ENCODE assay signal across 9 cellular contexts in genomic region chr11:87421422-87421821, GRCh38.
DNase-seq lines count a peak whose midpoint lies in the region; ATAC-seq and TF ChIP-seq lines count a peak whose summit lies in the region.
"Had no signal": no experiment of that assay in that cellular context is flagged by ENCODE, and none has a peak within 500 bp of the region (broad histone marks: within the 10 kb centered on the region; RNA-seq: fewer than 3 reads in every experiment).

No MANE protein-coding gene starts in this region.

- H3K18ac ChIP-seq in neuronal stem cell (ENCODE audit: low read length) = no peak overlapping the region

- DNase-seq in Daoy (ENCODE audit: low read depth) (peak; percentile 58), NCI-H2171 treated with DMSO at 0.1 percent for 48 hours (lab: John Stamatoyannopoulos, UW) (peak; percentile 73), activated B cell treated with CpG ODN at 0.5 μM for 24 hours (no peak), foreskin fibroblast (peak; percentile 61 to 87), neuronal stem cell (ENCODE audit: low spot score) (peak; percentile 73)
- DNase-seq in activated effector memory CD4-positive, alpha-beta T cell treated with anti-CD3 and anti-CD28 coated beads, Interleukin-2, amount 50 U/mL, for 16 hours = no peak

- H2AFZ ChIP-seq in neuronal stem cell (ENCODE audit: low read length) = no peak overlapping the region

- no CpG with 5 or more reads among the region's 2 CpGs for WGBS in neuronal stem cell (ENCODE audit: extremely low coverage in 2 of 2, insufficient read length in 2 of 2, insufficient replicate concordance in 1 of 2), 2 donors

- H3K4me3 Mint-ChIP-seq in activated B cell treated with CpG ODN at 0.5 μM for 24 hours = no peak overlapping the region
- H3K4me3 Mint-ChIP-seq: central memory CD8-positive, alpha-beta T cell had no signal

- CTCF ChIA-PET in activated B cell treated with CpG ODN at 0.5 μM for 24 hours (lab: Charles Lee) = interaction anchor here (0.7 to 3.0 kb wide), 18 partner anchors 9 to 484 kb away, joined by 3 to 18 read pairs (median 4); no protein-coding TSS in a partner anchor

- no peaks in the 10 kb centered on the region for H3K27me3 ChIP-seq in neuronal stem cell (ENCODE audit: control insufficient read depth in 3 of 3, insufficient read depth in 3 of 3, low read depth in 1 of 3, low read length in 3 of 3)

- H3K27ac Mint-ChIP-seq in activated B cell treated with CpG ODN at 0.5 μM for 24 hours = no peak overlapping the region

- H3K9me3 Mint-ChIP-seq in activated B cell treated with CpG ODN at 0.5 μM for 24 hours = no peaks in the 10 kb centered on the region
- H3K9me3 Mint-ChIP-seq: central memory CD8-positive, alpha-beta T cell had no signal

- intact Hi-C loops in activated B cell treated with CpG ODN at 0.5 μM for 24 hours (cut with micrococcal nuclease) = loop anchor here (1.0 to 10.0 kb wide), 3 partner anchors 482 to 1827 kb away; no protein-coding TSS in a partner anchor

- H2AK5ac ChIP-seq in neuronal stem cell (ENCODE audit: low read depth, low read length) = no peak overlapping the region

- H3K27ac ChIP-seq in neuronal stem cell (replicated peaks; ENCODE audit: low read length) = no peak overlapping the region

- no peak overlapping the region for H2BK120ac ChIP-seq in neuronal stem cell (ENCODE audit: low read depth, low read length)

- H3K9me3 ChIP-seq in neuronal stem cell (replicated peaks in 1 of 2; ENCODE audit: control insufficient read depth in 2 of 2, insufficient read depth in 1 of 2, low read depth in 1 of 2, low read length in 2 of 2) = no peaks in the 10 kb centered on the region

- H3K27me3 Mint-ChIP-seq in activated B cell treated with CpG ODN at 0.5 μM for 24 hours = no peaks in the 10 kb centered on the region

- H4K91ac ChIP-seq in neuronal stem cell (ENCODE audit: low read depth, low read length, poor library complexity) = no peak overlapping the region

- peak; percentile 81 for ATAC-seq in GM19372 (IDR thresholded peaks at IDR 0.05; ENCODE audit: low read depth, unreplicated experiment)
- peak; percentile 90 for ATAC-seq in HG03342 (IDR thresholded peaks at IDR 0.05; ENCODE audit: unreplicated experiment)
- ATAC-seq in activated B cell treated with CpG ODN at 0.5 μM for 24 hours (ENCODE audit: low read depth) = peak; percentile 47

- POLR2A ChIA-PET in activated B cell treated with CpG ODN at 0.5 μM for 24 hours (lab: Charles Lee) = no interaction called here

- TF ChIP-seq CTCF in activated B cell treated with CpG ODN at 0.5 μM for 24 hours (IDR thresholded peaks at IDR 0.05) = no peak
- TF ChIP-seq CTCF in foreskin fibroblast (IDR thresholded peaks at IDR 0.05; ENCODE audit: low read depth, low read length) = peak; percentile 70

- no peak overlapping the region for H3K23ac ChIP-seq in neuronal stem cell (ENCODE audit: low read depth, low read length, poor library complexity)

- no peak overlapping the region for H3K14ac ChIP-seq in neuronal stem cell (ENCODE audit: low read length)

- H2BK15ac ChIP-seq in neuronal stem cell (ENCODE audit: low read length) = no peak overlapping the region

- no peaks in the 10 kb centered on the region for H3K36me3 ChIP-seq in neuronal stem cell (replicated peaks in 1 of 2; ENCODE audit: control insufficient read depth in 2 of 2, insufficient read depth in 2 of 2, low read length in 2 of 2)

- H3K9ac ChIP-seq in neuronal stem cell (ENCODE audit: low read depth, low read length, poor library complexity) = no peak overlapping the region

- H3K36me3 Mint-ChIP-seq in activated B cell treated with CpG ODN at 0.5 μM for 24 hours (ENCODE audit: low read depth) = no peaks in the 10 kb centered on the region

- no peak overlapping the region for H2BK5ac ChIP-seq in neuronal stem cell (ENCODE audit: low read length)

- no peaks in the 10 kb centered on the region for H3K4me1 ChIP-seq in neuronal stem cell (ENCODE audit: control insufficient read depth in 2 of 2, insufficient read depth in 1 of 2, low read depth in 1 of 2, low read length in 2 of 2)

- no peak overlapping the region for H3K4me2 ChIP-seq in neuronal stem cell (ENCODE audit: insufficient read depth, low read length, poor library complexity, severe bottlenecking)

- no peaks in the 10 kb centered on the region for H3K79me1 ChIP-seq in neuronal stem cell (ENCODE audit: low read depth, low read length)

- no peaks in the 10 kb centered on the region for H3K4me1 Mint-ChIP-seq in activated B cell treated with CpG ODN at 0.5 μM for 24 hours
- H3K4me1 Mint-ChIP-seq: central memory CD8-positive, alpha-beta T cell had no signal

- H3K4me3 ChIP-seq in foreskin fibroblast (ENCODE audit: low read depth in 1 of 2, low read length in 2 of 2) (no peak overlapping the region), neuronal stem cell (ENCODE audit: low read length in 2 of 2) (no peak overlapping the region)

- no peak overlapping the region for H2BK12ac ChIP-seq in neuronal stem cell (ENCODE audit: low read length)

- no peak overlapping the region for H3K4ac ChIP-seq in neuronal stem cell (ENCODE audit: low read length)

- H4K8ac ChIP-seq in neuronal stem cell (ENCODE audit: low read depth, low read length) = no peak overlapping the region

Comparison
In these comparisons a context has a peak if more than half of its experiments do, and no peak if none do; other contexts are left out.
1. DNase-seq: peak in Daoy (single experiment), NCI-H2171 treated with DMSO at 0.1 percent for 48 hours (single experiment), foreskin fibroblast (2 of 2) and neuronal stem cell (single experiment); none in activated B cell treated with CpG ODN at 0.5 μM for 24 hours (single experiment) and activated effector memory CD4-positive, alpha-beta T cell treated with anti-CD3 and anti-CD28 coated beads, Interleukin-2, amount 50 U/mL, for 16 hours (single experiment).
2. Peak in every context shown above with its lines, with median percentiles within 50 percentile points of each other: ATAC-seq.